Comparison of ENCODE assay signal across 36 cellular contexts in the genomic region with DNA sequence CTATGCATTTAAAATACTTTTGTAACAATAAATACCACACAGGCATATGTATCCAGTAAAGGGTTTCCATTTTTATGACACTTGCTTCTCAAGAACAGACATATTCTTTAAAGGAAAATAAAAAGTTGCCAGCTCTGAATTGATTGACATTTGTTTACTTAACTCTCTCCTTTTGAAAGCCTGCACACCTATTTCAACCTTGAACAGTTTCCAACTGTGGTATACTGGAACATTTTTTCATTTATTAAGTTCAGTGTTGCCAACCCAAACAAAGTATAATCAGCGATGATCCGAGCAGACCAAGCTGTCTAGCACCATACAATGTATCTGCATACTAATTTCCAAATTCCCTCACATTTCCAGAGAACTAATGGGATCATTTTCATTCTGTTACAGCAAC.
"Had no signal": no experiment of that assay in that cellular context is flagged by ENCODE, and none has a peak within 500 bp of the region (broad histone marks: within the 10 kb centered on the region; RNA-seq: fewer than 3 reads in every experiment).

No MANE protein-coding gene starts in this region.

- H3K27me3 ChIP-seq: adrenal gland, brain microvascular endothelial cell, esophagus squamous epithelium, gastroesophageal sphincter, heart right ventricle, hepatocyte had no signal

- H3K4me2 ChIP-seq: hepatocyte had no signal

- H3K79me2 ChIP-seq: hepatocyte had no signal

- H3K4me1 Mint-ChIP-seq: activated B cell treated with CpG ODN at 0.5 μM for 24 hours; activated CD8-positive, alpha-beta memory T cell treated with anti-CD3 and anti-CD28 coated beads, Interleukin-2, amount 10 ng/mL, durations not matched to agents 7 days and 5 days; activated naive CD4-positive, alpha-beta T cell treated with anti-CD3 and anti-CD28 coated beads, Interleukin-2, amount 50 U/mL, for 24 hours; activated naive CD8-positive, alpha-beta T cell treated with anti-CD3 and anti-CD28 coated beads for 36 hours; activated naive CD8-positive, alpha-beta T cell treated with anti-CD3 and anti-CD28 coated beads, Interleukin-2, amount 50 U/mL, for 24 hours; central memory CD8-positive, alpha-beta T cell had no signal

- H3K4me1 ChIP-seq: adrenal gland, esophagus squamous epithelium, gastroesophageal sphincter, heart right ventricle had no signal

- H3K36me3 ChIP-seq: adrenal gland, brain microvascular endothelial cell, esophagus squamous epithelium, gastroesophageal sphincter, heart right ventricle, WERI-Rb-1 had no signal

- H3K9me3 Mint-ChIP-seq: activated B cell treated with CpG ODN at 0.5 μM for 24 hours; activated naive CD4-positive, alpha-beta T cell treated with anti-CD3 and anti-CD28 coated beads for 36 hours; activated naive CD8-positive, alpha-beta T cell treated with anti-CD3 and anti-CD28 coated beads for 36 hours; activated naive CD8-positive, alpha-beta T cell treated with anti-CD3 and anti-CD28 coated beads, Interleukin-2, amount 50 U/mL, for 24 hours; activated T-helper 1 cell treated with anti-CD3 and anti-CD28 coated beads, Interleukin-12 subunit alpha, Interleukin-12 subunit beta, Interleukin-2, Interleukin-4 antibody, amounts not matched to agents 30 ng/mL and 10 ng/mL and 1 ng/mL, durations not matched to agents 14 hours and 24 hours and 36 hours; activated T-helper 2 cell treated with anti-CD3 and anti-CD28 coated beads, Interferon-gamma antibody, Interleukin-2, Interleukin-4, amounts not matched to agents 10 μg/mL and 5 μg/mL and 100 μg/mL, durations not matched to agents 14 hours and 24 hours and 36 hours; central memory CD8-positive, alpha-beta T cell; effector memory CD8-positive, alpha-beta T cell; T-helper 1 cell treated with Interleukin-12 subunit alpha and Interleukin-12 subunit beta and Interleukin-4 antibody, amounts not matched to agents 30 μg/mL and 1 μg/mL, for 36 hours had no signal

- DNase-seq: activated B cell treated with CpG ODN at 0.5 μM for 24 hours; activated CD4-positive, alpha-beta T cell treated with anti-CD3 and anti-CD28 coated beads for 48 hours; activated CD4-positive, alpha-beta T cell treated with anti-CD3 and anti-CD28 coated beads, Interleukin-2, amount 50 U/mL, for 1 hour; activated CD4-positive, alpha-beta T cell treated with anti-CD3 and anti-CD28 coated beads, Interleukin-2, amount 50 U/mL, for 48 hours; activated CD8-positive, alpha-beta memory T cell treated with anti-CD3 and anti-CD28 coated beads, Interleukin-2, amount 10 ng/mL, durations not matched to agents 7 days and 5 days; activated CD8-positive, alpha-beta memory T cell treated with anti-CD3 and anti-CD28 coated beads, Interleukin-2, amount 50 U/mL, for 4 hours; activated CD8-positive, alpha-beta T cell treated with anti-CD3 and anti-CD28 coated beads, Interleukin-2, amount 10 ng/mL, durations not matched to agents 7 days and 5 days; activated effector memory CD4-positive, alpha-beta T cell treated with anti-CD3 and anti-CD28 coated beads, Interleukin-2, amount 50 U/mL, for 16 hours; activated naive CD4-positive, alpha-beta T cell treated with anti-CD3 and anti-CD28 coated beads for 36 hours; activated naive CD8-positive, alpha-beta T cell treated with anti-CD3 and anti-CD28 coated beads for 36 hours; activated naive CD8-positive, alpha-beta T cell treated with anti-CD3 and anti-CD28 coated beads, Interleukin-2, amount 50 U/mL, for 24 hours; activated T-cell treated with anti-CD3 and anti-CD28 coated beads, Interleukin-2, amount 50 U/mL, for 1 hour; activated T-cell treated with anti-CD3 and anti-CD28 coated beads, Interleukin-2, amount 50 U/mL, for 48 hours; adrenal gland; amygdala; aorta; brain microvascular endothelial cell; cortex of kidney; dermis blood vessel endothelial cell; effector CD4-positive, alpha-beta T cell; effector memory CD8-positive, alpha-beta T cell; erythroblast; esophagus squamous epithelium; foreskin melanocyte; heart right ventricle; T1000; WERI-Rb-1 had no signal

- H3K4me3 ChIP-seq: adrenal gland, esophagus squamous epithelium, gastroesophageal sphincter, heart right ventricle, hepatocyte had no signal

- H3K4me3 Mint-ChIP-seq: activated B cell treated with CpG ODN at 0.5 μM for 24 hours; activated CD8-positive, alpha-beta memory T cell treated with anti-CD3 and anti-CD28 coated beads, Interleukin-2, amount 10 ng/mL, durations not matched to agents 7 days and 5 days; activated CD8-positive, alpha-beta T cell treated with anti-CD3 and anti-CD28 coated beads, Interleukin-2, amount 10 ng/mL, durations not matched to agents 7 days and 5 days; activated naive CD4-positive, alpha-beta T cell treated with anti-CD3 and anti-CD28 coated beads for 36 hours; activated naive CD4-positive, alpha-beta T cell treated with anti-CD3 and anti-CD28 coated beads, Interleukin-2, amount 50 U/mL, for 24 hours; activated naive CD8-positive, alpha-beta T cell treated with anti-CD3 and anti-CD28 coated beads for 36 hours; activated naive CD8-positive, alpha-beta T cell treated with anti-CD3 and anti-CD28 coated beads, Interleukin-2, amount 50 U/mL, for 24 hours; activated T-helper 1 cell treated with anti-CD3 and anti-CD28 coated beads, Interleukin-12 subunit alpha, Interleukin-12 subunit beta, Interleukin-2, Interleukin-4 antibody, amounts not matched to agents 30 ng/mL and 10 ng/mL and 1 ng/mL, durations not matched to agents 14 hours and 24 hours and 36 hours; central memory CD8-positive, alpha-beta T cell; effector memory CD8-positive, alpha-beta T cell; T-helper 1 cell treated with Interleukin-12 subunit alpha and Interleukin-12 subunit beta and Interleukin-4 antibody, amounts not matched to agents 30 μg/mL and 1 μg/mL, for 36 hours had no signal

- H3K9me3 ChIP-seq: adrenal gland, esophagus squamous epithelium, gastroesophageal sphincter, heart right ventricle had no signal

- H3K27ac Mint-ChIP-seq: activated B cell treated with CpG ODN at 0.5 μM for 24 hours; activated CD8-positive, alpha-beta memory T cell treated with anti-CD3 and anti-CD28 coated beads, Interleukin-2, amount 10 ng/mL, durations not matched to agents 7 days and 5 days; activated CD8-positive, alpha-beta T cell treated with anti-CD3 and anti-CD28 coated beads, Interleukin-2, amount 10 ng/mL, durations not matched to agents 7 days and 5 days; activated naive CD4-positive, alpha-beta T cell treated with anti-CD3 and anti-CD28 coated beads for 36 hours; activated naive CD4-positive, alpha-beta T cell treated with anti-CD3 and anti-CD28 coated beads, Interleukin-2, amount 50 U/mL, for 24 hours; activated naive CD8-positive, alpha-beta T cell treated with anti-CD3 and anti-CD28 coated beads for 36 hours; activated naive CD8-positive, alpha-beta T cell treated with anti-CD3 and anti-CD28 coated beads, Interleukin-2, amount 50 U/mL, for 24 hours; activated T-helper 1 cell treated with anti-CD3 and anti-CD28 coated beads, Interleukin-12 subunit alpha, Interleukin-12 subunit beta, Interleukin-2, Interleukin-4 antibody, amounts not matched to agents 30 ng/mL and 10 ng/mL and 1 ng/mL, durations not matched to agents 14 hours and 24 hours and 36 hours; activated T-helper 2 cell treated with anti-CD3 and anti-CD28 coated beads, Interferon-gamma antibody, Interleukin-2, Interleukin-4, amounts not matched to agents 10 μg/mL and 5 μg/mL and 100 μg/mL, durations not matched to agents 14 hours and 24 hours and 36 hours; effector memory CD8-positive, alpha-beta T cell; T-helper 1 cell treated with Interleukin-12 subunit alpha and Interleukin-12 subunit beta and Interleukin-4 antibody, amounts not matched to agents 30 μg/mL and 1 μg/mL, for 36 hours had no signal

- H2AFZ ChIP-seq: hepatocyte had no signal

- ATAC-seq: activated CD4-positive, CD25-positive, alpha-beta regulatory T cell treated with anti-CD3 and anti-CD28 coated beads, Interleukin-2, amount 50 U/mL, for 24 hours; activated CD8-positive, alpha-beta memory T cell treated with anti-CD3 and anti-CD28 coated beads, Interleukin-2, amount 10 ng/mL, durations not matched to agents 7 days and 5 days; activated CD8-positive, alpha-beta T cell treated with anti-CD3 and anti-CD28 coated beads, Interleukin-2, amount 10 ng/mL, durations not matched to agents 7 days and 5 days; activated naive CD8-positive, alpha-beta T cell treated with anti-CD3 and anti-CD28 coated beads, Interleukin-2, amount 50 U/mL, for 24 hours; effector memory CD8-positive, alpha-beta T cell; gastroesophageal sphincter; heart right ventricle had no signal

- H3K36me3 Mint-ChIP-seq: activated CD8-positive, alpha-beta memory T cell treated with anti-CD3 and anti-CD28 coated beads, Interleukin-2, amount 10 ng/mL, durations not matched to agents 7 days and 5 days; activated naive CD4-positive, alpha-beta T cell treated with anti-CD3 and anti-CD28 coated beads, Interleukin-2, amount 50 U/mL, for 24 hours; activated naive CD8-positive, alpha-beta T cell treated with anti-CD3 and anti-CD28 coated beads for 36 hours had no signal

- FAIRE-seq: colon had no signal

- H3K27ac ChIP-seq: adrenal gland, brain microvascular endothelial cell, esophagus squamous epithelium, gastroesophageal sphincter, heart right ventricle, hepatocyte, WERI-Rb-1 had no signal

- H3K27me3 Mint-ChIP-seq: activated B cell treated with CpG ODN at 0.5 μM for 24 hours; activated naive CD4-positive, alpha-beta T cell treated with anti-CD3 and anti-CD28 coated beads, Interleukin-2, amount 50 U/mL, for 24 hours had no signal
